ENCODE assay signal across 8 cellular contexts in the genomic region with DNA sequence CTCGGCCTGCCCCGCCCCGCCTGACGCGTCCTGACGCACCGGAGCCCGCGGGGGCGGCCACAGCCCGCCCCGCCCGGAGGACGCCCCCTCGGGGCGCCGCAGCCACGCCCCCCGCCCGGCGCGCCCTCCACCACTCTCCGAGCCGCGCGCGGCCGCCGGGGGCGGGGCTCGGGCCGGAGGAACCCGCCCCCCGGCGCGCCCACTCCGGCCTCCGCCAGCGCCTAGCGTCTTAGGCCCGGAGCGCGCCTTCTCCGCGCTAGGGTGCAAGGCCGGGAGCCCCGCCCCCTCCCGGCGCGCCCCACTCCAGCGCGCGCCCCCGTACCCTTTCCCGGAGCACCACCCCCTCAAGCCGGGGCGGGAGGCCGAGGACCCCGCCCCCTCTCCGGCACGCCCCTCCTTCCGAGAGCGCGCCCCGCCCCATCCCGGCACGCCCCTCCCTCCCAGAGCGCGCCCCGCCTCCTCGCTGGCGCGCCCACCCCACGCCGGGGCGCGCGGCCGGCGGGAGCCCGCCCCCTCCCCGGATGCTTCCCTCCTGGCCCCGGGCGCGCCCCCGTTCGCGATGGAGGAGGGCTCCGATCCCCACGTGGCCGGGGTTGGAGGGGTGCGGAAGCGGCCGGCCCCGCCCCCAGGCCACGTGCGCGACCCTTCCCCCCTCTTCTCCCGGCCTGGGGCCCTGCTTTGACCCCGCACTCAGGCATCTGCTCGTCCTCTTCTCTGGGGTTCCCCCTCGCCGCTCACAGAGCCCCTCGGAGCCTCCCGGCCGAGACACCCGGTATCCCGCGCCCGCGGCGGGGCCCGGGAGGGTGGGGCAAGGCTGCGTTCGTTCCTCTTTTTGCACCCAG. TPM values are rescaled to one million over a fixed set of nuclear protein-coding genes. Genes with fewer than 3 reads are reported as not detected.
A peak's percentile ranks its signal among the peaks of the same experiment; 100 is the strongest.
DNase-seq lines count a peak whose midpoint lies in the region; ATAC-seq lines count a peak whose summit lies in the region.

No MANE protein-coding gene starts in this region.

- H3K9me3 ChIP-seq in HUES64 (ENCODE audit: insufficient read depth, low read depth, low read length) (no peaks in the 10 kb centered on the region), esophagus (ENCODE audit: control insufficient read depth in 2 of 2, insufficient read depth in 1 of 2, low read depth in 1 of 2, low read length in 1 of 2) (no peaks in the 10 kb centered on the region), muscle layer of duodenum (ENCODE audit: control insufficient read depth in 1 of 2, low read length in 2 of 2) (no peaks in the 10 kb centered on the region)

- peaks cover 26% of the 10 kb centered on the region for H3K27me3 ChIP-seq in HUES64 (ENCODE audit: insufficient read depth, low read length)
- no peaks in the 10 kb centered on the region for H3K27me3 ChIP-seq in esophagus (ENCODE audit: control insufficient read depth in 1 of 2, insufficient read depth in 2 of 2, low read length in 2 of 2)
- no peaks in the 10 kb centered on the region for H3K27me3 ChIP-seq in muscle layer of duodenum (ENCODE audit: low read depth, low read length)

- peak; percentile 39 for ATAC-seq in GM21447 (IDR thresholded peaks at IDR 0.05; ENCODE audit: unreplicated experiment)

- DNase-seq in D341Med (ENCODE audit: low spot score) (peak; percentile 97), OCI-M1 (lab: John Stamatoyannopoulos, UW) (peak; percentile 96)
- DNase-seq in activated T-cell treated with anti-CD3 and anti-CD28 coated beads, Interleukin-2, amount 50 U/mL, for 1 hour, result peak; percentile 94
- peak; percentile 81 to 84 for DNase-seq in stimulated activated CD8-positive, alpha-beta memory T cell treated with anti-CD3 and anti-CD28 coated beads, Interleukin-7, amount 100 ng/mL, for 1 hour (ENCODE audit: low read depth in 2 of 2)

- H3K4me3 ChIP-seq in HUES64 (ENCODE audit: low read length), result peak overlapping the region; percentile 78
- H3K4me3 ChIP-seq in esophagus (ENCODE audit: low read depth in 1 of 2, low read length in 2 of 2), result peak overlapping the region; percentile 66 to 86
- H3K4me3 ChIP-seq in muscle layer of duodenum (ENCODE audit: low read depth in 1 of 2, low read length in 2 of 2), result peak overlapping the region; percentile 66 to 78

- H3K36me3 ChIP-seq in HUES64 (ENCODE audit: insufficient read depth, low read length), result no peaks in the 10 kb centered on the region
- H3K36me3 ChIP-seq in esophagus (ENCODE audit: control insufficient read depth in 2 of 2, insufficient read depth in 2 of 2, low read length in 1 of 2), result no peaks in the 10 kb centered on the region
- H3K36me3 ChIP-seq in muscle layer of duodenum (ENCODE audit: control insufficient read depth in 1 of 2, insufficient read depth in 2 of 2, low read length in 2 of 2), result no peaks in the 10 kb centered on the region

- H3K4me1 ChIP-seq in HUES64 (ENCODE audit: insufficient read depth, low read length) (peaks cover 29% of the 10 kb centered on the region), esophagus (ENCODE audit: control insufficient read depth in 2 of 2, insufficient read depth in 2 of 2, low read length in 1 of 2) (peaks cover 8 to 22% of the 10 kb centered on the region in 2 donors), muscle layer of duodenum (ENCODE audit: control insufficient read depth in 1 of 2, insufficient read depth in 2 of 2, low read length in 2 of 2) (peaks cover 3 to 39% of the 10 kb centered on the region in 2 donors)

- H3K9ac ChIP-seq in HUES64 (ENCODE audit: low read depth, low read length), result peak overlapping the region; percentile 97

- H3K27ac ChIP-seq in HUES64 (ENCODE audit: low read depth, low read length), result peak overlapping the region; percentile 99
- H3K27ac ChIP-seq in esophagus (ENCODE audit: low read depth in 2 of 2, low read length in 1 of 2), result peak overlapping the region; percentile 90 to 95
- H3K27ac ChIP-seq in muscle layer of duodenum (ENCODE audit: low read length), result peak overlapping the region; percentile 72

- under 1% methylated on average over 113 of the region's 115 CpGs for WGBS in HUES64
- WGBS in esophagus, 2 donors, result 1% methylated on average over 50 to 115 of the region's 115 CpGs

RNA-seq across cellular contexts. Expression of gene KLF16, which starts 0.5 kb away (rescaled TPM):
- polyA plus RNA-seq in HUES64 (2013, experiment 1 of 2), result 23.7 TPM
- polyA plus RNA-seq in HUES64 (2013, experiment 2 of 2), result 24.2 TPM
- polyA plus RNA-seq in esophagus, result 10 to 100 TPM in 1 of 2 donors, 1 to 10 TPM in 1; 9.3 to 13.5 TPM

RNA-seq across cellular contexts. Expression of gene REXO1, which starts 15.6 kb away (rescaled TPM):
- polyA plus RNA-seq in HUES64 (2013, experiment 1 of 2), result 21.4 TPM
- polyA plus RNA-seq in HUES64 (2013, experiment 2 of 2), result 19.9 TPM
- polyA plus RNA-seq in esophagus, result 10 to 100 TPM; 13.9 to 27.4 TPM

RNA-seq across cellular contexts. Expression of gene ABHD17A, which starts 21.4 kb away (rescaled TPM):
- polyA plus RNA-seq in HUES64 (2013, experiment 1 of 2), result 31.8 TPM
- 31.0 TPM for polyA plus RNA-seq in HUES64 (2013, experiment 2 of 2)
- 10 to 100 TPM; 73.9 to 76.2 TPM for polyA plus RNA-seq in esophagus

RNA-seq across cellular contexts. Expression of gene ADAT3, which starts 41.3 kb away (rescaled TPM):
- 4.1 TPM for polyA plus RNA-seq in HUES64 (2013, experiment 1 of 2)
- polyA plus RNA-seq in HUES64 (2013, experiment 2 of 2), result 4.1 TPM
- 1 to 10 TPM; 6.4 to 6.9 TPM for polyA plus RNA-seq in esophagus

RNA-seq across cellular contexts. Expression of gene SCAMP4, which starts 41.3 kb away (rescaled TPM):
- 31.7 TPM for polyA plus RNA-seq in HUES64 (2013, experiment 1 of 2)
- 32.5 TPM for polyA plus RNA-seq in HUES64 (2013, experiment 2 of 2)
- polyA plus RNA-seq in esophagus, result 10 to 100 TPM; 29.0 to 38.6 TPM

Comparison
In these comparisons a context has a peak if more than half of its experiments do, and no peak if none do; other contexts are left out.
1. Peak in every context shown above with its lines: DNase-seq, ATAC-seq, H3K4me3 ChIP-seq and H3K27ac ChIP-seq.